ENCODE assay signal across 8 cellular contexts in genomic region chr6:113873043-113873667, GRCh38. TPM values are rescaled to one million over a fixed set of nuclear protein-coding genes. Genes with fewer than 3 reads are reported as not detected.
DNase-seq lines count a peak whose midpoint lies in the region; ATAC-seq and TF ChIP-seq lines count a peak whose summit lies in the region.

No MANE protein-coding gene starts in this region.

- H3K36me3 ChIP-seq in sigmoid colon: no peaks in the 10 kb centered on the region

- WGBS in sigmoid colon, 2 donors: 9 to 33% methylated on average over 8 of the region's 8 CpGs

- intact Hi-C loops in sigmoid colon (cut with DNase I): no loop called here

- TF ChIP-seq EP300 in sigmoid colon (IDR thresholded peaks at IDR 0.05): no peak

- no peak for TF ChIP-seq CTCF in sigmoid colon (IDR thresholded peaks at IDR 0.05)

- peaks cover 15 to 22% of the 10 kb centered on the region in 2 donors for H3K27me3 Mint-ChIP-seq in effector memory CD8-positive, alpha-beta T cell

- DNase-seq in HuH-7 (ENCODE audit: low spot score) (peak; percentile 23), sigmoid colon (peak; percentile 73), HK-2 (ENCODE audit: unreplicated experiment) (no peak), NCI-H1930 (lab: John Stamatoyannopoulos, UW) (no peak), COR-L47 (lab: John Stamatoyannopoulos, UW) (no peak)
- no peak for DNase-seq in effector memory CD8-positive, alpha-beta T cell

- no peaks in the 10 kb centered on the region for H3K36me3 Mint-ChIP-seq in effector memory CD8-positive, alpha-beta T cell (ENCODE audit: insufficient read depth)

- no peaks in the 10 kb centered on the region for H3K9me3 ChIP-seq in sigmoid colon

- peak overlapping the region; percentile 4 to 25 (median 11) for H3K4me3 ChIP-seq in sigmoid colon

- no peaks in the 10 kb centered on the region for H3K9me3 Mint-ChIP-seq in effector memory CD8-positive, alpha-beta T cell

- TF ChIP-seq POLR2A in sigmoid colon (IDR thresholded peaks at IDR 0.05): no peak

- peak overlapping the region in 3 of 4 donors; percentile 16 to 26 (median 25) for H3K27ac ChIP-seq in sigmoid colon

- no peaks in the 10 kb centered on the region for H3K27me3 ChIP-seq in sigmoid colon

- H3K4me1 ChIP-seq in sigmoid colon: no peaks in the 10 kb centered on the region

- peaks cover 4 to 7% of the 10 kb centered on the region in 2 donors for H3K4me1 Mint-ChIP-seq in effector memory CD8-positive, alpha-beta T cell (ENCODE audit: low read depth in 2 of 2)

- no peak overlapping the region for H3K27ac Mint-ChIP-seq in effector memory CD8-positive, alpha-beta T cell

- ATAC-seq in GM18499 (IDR thresholded peaks at IDR 0.05; ENCODE audit: insufficient read depth, unreplicated experiment): peak; percentile 84
- peak; percentile 85 for ATAC-seq in GM21515 (IDR thresholded peaks at IDR 0.05; ENCODE audit: unreplicated experiment)
- peak; percentile 47 for ATAC-seq in effector memory CD8-positive, alpha-beta T cell (replicated peaks)

- no peak overlapping the region for H3K4me3 Mint-ChIP-seq in effector memory CD8-positive, alpha-beta T cell

RNA-seq across cellular contexts. Expression of gene MARCKS, which starts 16.0 kb away (rescaled TPM):
- total RNA-seq in sigmoid colon: 10 to 100 TPM; 43.1 to 67.1 (median 54.0) TPM
- polyA plus RNA-seq in sigmoid colon: 10 to 100 TPM; 30.0 to 64.3 (median 42.5) TPM

Comparison
In these comparisons a context has a peak if more than half of its experiments do, and no peak if none do; other contexts are left out.
1. DNase-seq: peak in HuH-7 (single experiment) and sigmoid colon (single experiment); none in effector memory CD8-positive, alpha-beta T cell (0 of 3), HK-2 (single experiment), NCI-H1930 (0 of 2) and COR-L47 (single experiment).
2. Peak in every context shown above with its lines, with median percentiles within 50 percentile points of each other: ATAC-seq.